In genomic region chr20:19890358-19891117, GRCh38 we compare ENCODE assay signal across 10 cellular contexts.
A peak's percentile ranks its signal among the peaks of the same experiment; 100 is the strongest.
DNase-seq lines count a peak whose midpoint lies in the region; ATAC-seq and TF ChIP-seq lines count a peak whose summit lies in the region.
"Had no signal": no experiment of that assay in that cellular context is flagged by ENCODE, and none has a peak within 500 bp of the region (broad histone marks: within the 10 kb centered on the region; RNA-seq: fewer than 3 reads in every experiment).

No MANE protein-coding gene starts in this region.

- H3K27ac ChIP-seq in 22Rv1 (peak overlapping the region; percentile 26; the same call in 1 of the 2 replicates), mucosa of rectum (ENCODE audit: low read depth in 2 of 2, low read length in 2 of 2) (peak overlapping the region; percentile 93)

- peak overlapping the region; percentile 94 for H3K27ac Mint-ChIP-seq in MCF 10A (ENCODE audit: low read depth, unreplicated experiment)
- H3K27ac Mint-ChIP-seq: naive thymus-derived CD8-positive, alpha-beta T cell had no signal

- peaks cover 19 to 21% of the 10 kb centered on the region in 2 donors for H3K36me3 ChIP-seq in mucosa of rectum (ENCODE audit: control insufficient read depth in 2 of 2, insufficient read depth in 2 of 2, low read length in 2 of 2)

- H3K4me1 Mint-ChIP-seq in MCF 10A (ENCODE audit: insufficient read depth, unreplicated experiment): peaks cover 39% of the 10 kb centered on the region
- H3K4me1 Mint-ChIP-seq: naive thymus-derived CD8-positive, alpha-beta T cell had no signal

- intact Hi-C loops in MCF 10A (cut with micrococcal nuclease): no loop called here

- H3K9me3 Mint-ChIP-seq in MCF 10A (ENCODE audit: unreplicated experiment): no peaks in the 10 kb centered on the region

- peaks cover 19% of the 10 kb centered on the region for H3K36me3 Mint-ChIP-seq in MCF 10A (ENCODE audit: insufficient read depth, unreplicated experiment)
- H3K36me3 Mint-ChIP-seq: naive thymus-derived CD8-positive, alpha-beta T cell had no signal

- POLR2A ChIA-PET in MCF 10A (lab: Yijun Ruan, JAX): interaction anchor here (1.0 to 8.0 kb wide), 8 partner anchors 14 to 161 kb away, joined by 3 to 107 read pairs (median 8); no protein-coding TSS in a partner anchor

- ATAC-seq in HG02973 (IDR thresholded peaks at IDR 0.05; ENCODE audit: unreplicated experiment): no peak
- ATAC-seq: naive thymus-derived CD8-positive, alpha-beta T cell had no signal

- DNase-seq in NCI-H1436 (lab: John Stamatoyannopoulos, UW): peak; percentile 63
- DNase-seq in MCF 10A (ENCODE audit: unreplicated experiment): no peak
- no peak for DNase-seq in stimulated activated naive CD4-positive, alpha-beta T cell (lab: John Stamatoyannopoulos, UW)
- no peak for DNase-seq in activated naive CD4-positive, alpha-beta T cell treated with anti-CD3 and anti-CD28 coated beads, Interleukin-2, amount 50 U/mL, for 16 hours
- DNase-seq in GM19238 (ENCODE audit: insufficient read length, low spot score): no peak
- DNase-seq: MV-4-11; naive thymus-derived CD8-positive, alpha-beta T cell had no signal

- H3K9me3 ChIP-seq in mucosa of rectum (ENCODE audit: control insufficient read depth in 2 of 2, low read length in 2 of 2): no peaks in the 10 kb centered on the region

- no TSS peak for BruUV-seq in MCF 10A (replicated peaks; lab: Mats Ljungman, UMichigan)

- H3K4me3 ChIP-seq in mucosa of rectum (ENCODE audit: low read length in 2 of 2): peak overlapping the region; percentile 53 to 69

- no peak for TF ChIP-seq CTCF in 22Rv1 (IDR thresholded peaks at IDR 0.05)
- TF ChIP-seq CTCF in MCF 10A (IDR thresholded peaks at IDR 0.05; ENCODE audit: unreplicated experiment): no peak

- H3K27me3 ChIP-seq in mucosa of rectum (ENCODE audit: control insufficient read depth in 2 of 2, insufficient read depth in 2 of 2, low read length in 2 of 2): no peaks in the 10 kb centered on the region

- H3K27me3 Mint-ChIP-seq in MCF 10A (ENCODE audit: insufficient read depth, unreplicated experiment): no peaks in the 10 kb centered on the region

- peak overlapping the region; percentile 72 to 74 for H3K9ac ChIP-seq in mucosa of rectum (ENCODE audit: low read depth in 1 of 2, low read length in 2 of 2)

- CTCF ChIA-PET in MCF 10A (lab: Yijun Ruan, JAX): interaction anchor here (0.5 to 5.7 kb wide), 11 partner anchors 10 to 197 kb away, joined by 3 to 26 read pairs (median 6); no protein-coding TSS in a partner anchor

- H3K4me3 Mint-ChIP-seq in MCF 10A (ENCODE audit: unreplicated experiment): peak overlapping the region; percentile 60
- H3K4me3 Mint-ChIP-seq: naive thymus-derived CD8-positive, alpha-beta T cell had no signal

- peaks cover 47 to 49% of the 10 kb centered on the region in 2 donors for H3K4me1 ChIP-seq in mucosa of rectum (ENCODE audit: control insufficient read depth in 2 of 2, insufficient read depth in 2 of 2, low read length in 2 of 2)
